In the genomic region with DNA sequence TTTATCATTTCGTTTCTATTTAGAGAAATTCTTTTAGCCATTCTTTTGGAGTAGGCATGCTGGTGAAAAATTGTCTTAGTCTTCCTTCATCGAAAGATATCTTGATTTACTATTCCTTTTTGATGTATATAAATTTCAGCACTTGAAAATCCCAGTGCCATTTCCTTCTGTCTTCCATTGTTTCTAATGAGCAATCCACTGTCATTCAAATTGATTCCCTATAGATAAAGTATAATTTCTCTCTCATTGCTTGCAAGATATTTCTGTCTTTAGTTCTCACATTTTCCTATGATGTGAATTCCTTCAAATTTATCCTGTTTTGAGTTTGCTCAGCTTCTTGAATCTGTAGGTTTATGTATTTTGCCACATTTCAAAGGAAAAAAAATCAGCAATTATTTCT, we compare ENCODE assay signal across 39 cellular contexts.
"Had no signal": no experiment of that assay in that cellular context is flagged by ENCODE, and none has a peak within 500 bp of the region (broad histone marks: within the 10 kb centered on the region; RNA-seq: fewer than 3 reads in every experiment).

No MANE protein-coding gene starts in this region.

- H3K36me3 Mint-ChIP-seq: activated naive CD4-positive, alpha-beta T cell treated with anti-CD3 and anti-CD28 coated beads, Interleukin-2, amount 10 ng/mL, durations not matched to agents 7 days and 5 days; activated naive CD4-positive, alpha-beta T cell treated with anti-CD3 and anti-CD28 coated beads, Interleukin-2, amount 50 U/mL, for 24 hours; activated naive CD4-positive, alpha-beta T cell treated with anti-CD3 and anti-CD28 coated beads, Interleukin-2, amount 50 U/mL, for 72 hours; activated naive CD8-positive, alpha-beta T cell; activated naive CD8-positive, alpha-beta T cell treated with anti-CD3 and anti-CD28 coated beads for 36 hours; activated naive CD8-positive, alpha-beta T cell treated with anti-CD3 and anti-CD28 coated beads, Interleukin-2, amount 10 ng/mL, durations not matched to agents 7 days and 5 days; brain had no signal

- H3K4me1 Mint-ChIP-seq: activated naive CD4-positive, alpha-beta T cell treated with anti-CD3 and anti-CD28 coated beads, Interleukin-2, amount 10 ng/mL, durations not matched to agents 7 days and 5 days; activated naive CD4-positive, alpha-beta T cell treated with anti-CD3 and anti-CD28 coated beads, Interleukin-2, amount 50 U/mL, for 24 hours; activated naive CD8-positive, alpha-beta T cell treated with anti-CD3 and anti-CD28 coated beads for 36 hours; activated naive CD8-positive, alpha-beta T cell treated with anti-CD3 and anti-CD28 coated beads, Interleukin-2, amount 10 ng/mL, durations not matched to agents 7 days and 5 days; activated naive CD8-positive, alpha-beta T cell treated with anti-CD3 and anti-CD28 coated beads, Interleukin-2, amount 50 U/mL, for 24 hours; activated T-helper 17 cell treated with anti-CD3 and anti-CD28 coated beads, Interleukin-2, amount 50 U/mL, for 72 hours; brain; central memory CD8-positive, alpha-beta T cell had no signal

- H3K36me3 ChIP-seq: adrenal gland, ascending aorta, brain microvascular endothelial cell, breast epithelium, cardiac muscle cell had no signal

- H3K4me3 Mint-ChIP-seq: activated naive CD4-positive, alpha-beta T cell treated with anti-CD3 and anti-CD28 coated beads for 36 hours; activated naive CD4-positive, alpha-beta T cell treated with anti-CD3 and anti-CD28 coated beads, Interleukin-2, amount 10 ng/mL, durations not matched to agents 7 days and 5 days; activated naive CD4-positive, alpha-beta T cell treated with anti-CD3 and anti-CD28 coated beads, Interleukin-2, amount 50 U/mL, for 24 hours; activated naive CD8-positive, alpha-beta T cell; activated naive CD8-positive, alpha-beta T cell treated with anti-CD3 and anti-CD28 coated beads for 36 hours; activated naive CD8-positive, alpha-beta T cell treated with anti-CD3 and anti-CD28 coated beads, Interleukin-2, amount 10 ng/mL, durations not matched to agents 7 days and 5 days; activated naive CD8-positive, alpha-beta T cell treated with anti-CD3 and anti-CD28 coated beads, Interleukin-2, amount 50 U/mL, for 24 hours; activated T-cell treated with anti-CD3 and anti-CD28 coated beads, Interleukin-2, amount 50 U/mL, for 24 hours; activated T-cell treated with anti-CD3 and anti-CD28 coated beads, Interleukin-2, amount 50 U/mL, for 4 hours; activated T-cell treated with anti-CD3 and anti-CD28 coated beads, Interleukin-2, amount 50 U/mL, for 72 hours; activated T-helper 1 cell treated with anti-CD3 and anti-CD28 coated beads, Interleukin-12 subunit alpha, Interleukin-12 subunit beta, Interleukin-2, Interleukin-4 antibody, amounts not matched to agents 30 ng/mL and 10 ng/mL and 1 ng/mL, durations not matched to agents 14 hours and 24 hours and 36 hours; activated T-helper 17 cell treated with anti-CD3 and anti-CD28 coated beads, Interleukin-2, amount 50 U/mL, for 72 hours; brain; central memory CD8-positive, alpha-beta T cell had no signal

- H3K4me3 ChIP-seq: adrenal gland, ascending aorta, body of pancreas, breast epithelium, cardiac muscle cell had no signal

- H3K27me3 Mint-ChIP-seq: activated naive CD4-positive, alpha-beta T cell treated with anti-CD3 and anti-CD28 coated beads, Interleukin-2, amount 10 ng/mL, durations not matched to agents 7 days and 5 days; activated naive CD8-positive, alpha-beta T cell treated with anti-CD3 and anti-CD28 coated beads for 36 hours; activated naive CD8-positive, alpha-beta T cell treated with anti-CD3 and anti-CD28 coated beads, Interleukin-2, amount 50 U/mL, for 24 hours; activated T-cell treated with anti-CD3 and anti-CD28 coated beads, Interleukin-2, amount 50 U/mL, for 24 hours had no signal

- H3K4me1 ChIP-seq: adrenal gland, ascending aorta, body of pancreas, breast epithelium had no signal

- H3K9me3 Mint-ChIP-seq: activated naive CD4-positive, alpha-beta T cell treated with anti-CD3 and anti-CD28 coated beads for 36 hours; activated naive CD4-positive, alpha-beta T cell treated with anti-CD3 and anti-CD28 coated beads, Interleukin-2, amount 10 ng/mL, durations not matched to agents 7 days and 5 days; activated naive CD8-positive, alpha-beta T cell treated with anti-CD3 and anti-CD28 coated beads, Interleukin-2, amount 10 ng/mL, durations not matched to agents 7 days and 5 days; activated T-helper 1 cell treated with anti-CD3 and anti-CD28 coated beads, Interleukin-12 subunit alpha, Interleukin-12 subunit beta, Interleukin-2, Interleukin-4 antibody, amounts not matched to agents 30 ng/mL and 10 ng/mL and 1 ng/mL, durations not matched to agents 14 hours and 24 hours and 36 hours had no signal

- FAIRE-seq: astrocyte, bronchial epithelial cell had no signal

- H3K27me3 ChIP-seq: adrenal gland, ascending aorta, body of pancreas, brain microvascular endothelial cell, breast epithelium, cardiac muscle cell had no signal

- H3K27ac Mint-ChIP-seq: activated naive CD4-positive, alpha-beta T cell treated with anti-CD3 and anti-CD28 coated beads for 36 hours; activated naive CD4-positive, alpha-beta T cell treated with anti-CD3 and anti-CD28 coated beads, Interleukin-2, amount 10 ng/mL, durations not matched to agents 7 days and 5 days; activated naive CD4-positive, alpha-beta T cell treated with anti-CD3 and anti-CD28 coated beads, Interleukin-2, amount 50 U/mL, for 24 hours; activated naive CD4-positive, alpha-beta T cell treated with anti-CD3 and anti-CD28 coated beads, Interleukin-2, amount 50 U/mL, for 72 hours; activated naive CD8-positive, alpha-beta T cell; activated naive CD8-positive, alpha-beta T cell treated with anti-CD3 and anti-CD28 coated beads for 36 hours; activated naive CD8-positive, alpha-beta T cell treated with anti-CD3 and anti-CD28 coated beads, Interleukin-2, amount 10 ng/mL, durations not matched to agents 7 days and 5 days; activated naive CD8-positive, alpha-beta T cell treated with anti-CD3 and anti-CD28 coated beads, Interleukin-2, amount 50 U/mL, for 24 hours; activated T-cell treated with anti-CD3 and anti-CD28 coated beads, Interleukin-2, amount 50 U/mL, for 24 hours; activated T-cell treated with anti-CD3 and anti-CD28 coated beads, Interleukin-2, amount 50 U/mL, for 72 hours; activated T-helper 1 cell treated with anti-CD3 and anti-CD28 coated beads, Interleukin-12 subunit alpha, Interleukin-12 subunit beta, Interleukin-2, Interleukin-4 antibody, amounts not matched to agents 30 ng/mL and 10 ng/mL and 1 ng/mL, durations not matched to agents 14 hours and 24 hours and 36 hours; activated T-helper 17 cell treated with anti-CD3 and anti-CD28 coated beads, Interleukin-2, amount 50 U/mL, for 72 hours; activated T-helper 2 cell treated with anti-CD3 and anti-CD28 coated beads, Interferon-gamma antibody, Interleukin-2, Interleukin-4, amounts not matched to agents 10 μg/mL and 5 μg/mL and 100 μg/mL, durations not matched to agents 14 hours and 24 hours and 36 hours; brain had no signal

- H3K27ac ChIP-seq: adrenal gland, ascending aorta, body of pancreas, brain microvascular endothelial cell, breast epithelium, cardiac muscle cell had no signal

- ATAC-seq: activated naive CD4-positive, alpha-beta T cell treated with anti-CD3 and anti-CD28 coated beads, Interleukin-2, amount 50 U/mL, for 72 hours; activated naive CD8-positive, alpha-beta T cell treated with anti-CD3 and anti-CD28 coated beads, Interleukin-2, amount 50 U/mL, for 24 hours; activated T-cell treated with anti-CD3 and anti-CD28 coated beads, Interleukin-2, amount 50 U/mL, for 4 hours; activated T-cell treated with anti-CD3 and anti-CD28 coated beads, Interleukin-2, amount 50 U/mL, for 72 hours; activated T-helper 17 cell treated with anti-CD3 and anti-CD28 coated beads, Interleukin-2, amount 50 U/mL, for 72 hours; body of pancreas had no signal

- DNase-seq: activated effector memory CD4-positive, alpha-beta T cell treated with anti-CD3 and anti-CD28 coated beads, Interleukin-2, amount 50 U/mL, for 16 hours; activated effector memory CD4-positive, alpha-beta T cell treated with Interleukin-2 at 50 U/mL for 16 hours; activated gamma-delta T cell; activated gamma-delta T cell treated with Interleukin-2 at 50 U/mL for 16 hours; activated naive CD4-positive, alpha-beta T cell; activated naive CD4-positive, alpha-beta T cell treated with anti-CD3 and anti-CD28 coated beads for 36 hours; activated naive CD4-positive, alpha-beta T cell treated with anti-CD3 and anti-CD28 coated beads, Interleukin-2, amount 10 ng/mL, durations not matched to agents 7 days and 5 days; activated naive CD4-positive, alpha-beta T cell treated with anti-CD3 and anti-CD28 coated beads, Interleukin-2, amount 50 U/mL, for 16 hours; activated naive CD4-positive, alpha-beta T cell treated with Interleukin-2 at 50 U/mL for 16 hours; activated naive CD8-positive, alpha-beta T cell treated with anti-CD3 and anti-CD28 coated beads for 36 hours; activated naive CD8-positive, alpha-beta T cell treated with anti-CD3 and anti-CD28 coated beads, Interleukin-2, amount 10 ng/mL, durations not matched to agents 7 days and 5 days; activated naive CD8-positive, alpha-beta T cell treated with anti-CD3 and anti-CD28 coated beads, Interleukin-2, amount 50 U/mL, for 24 hours; activated T-cell treated with anti-CD3 and anti-CD28 coated beads, Interleukin-2, amount 50 U/mL, for 24 hours; activated T-cell treated with anti-CD3 and anti-CD28 coated beads, Interleukin-2, amount 50 U/mL, for 4 hours; activated T-cell treated with anti-CD3 and anti-CD28 coated beads, Interleukin-2, amount 50 U/mL, for 48 hours; activated T-cell treated with anti-CD3 and anti-CD28 coated beads, Interleukin-2, amount 50 U/mL, for 72 hours; adrenal gland; amniotic stem cell; amygdala; anterior cingulate cortex; aorta; body of pancreas; brain microvascular endothelial cell; caudate nucleus; central memory CD4-positive, alpha-beta T cell; cerebellar nuclear complex had no signal
